ENCODE assay signal across 8 cellular contexts in genomic region chr2:36355890-36356198, GRCh38. TPM values are rescaled to one million over a fixed set of nuclear protein-coding genes. Genes with fewer than 3 reads are reported as not detected.
DNase-seq lines count a peak whose midpoint lies in the region; ATAC-seq, FAIRE-seq and TF ChIP-seq lines count a peak whose summit lies in the region.

No MANE protein-coding gene starts in this region.

- H3K27me3 ChIP-seq in heart right ventricle (peaks cover 0 to 34% (median 0%) of the 10 kb centered on the region in 7 donors), mucosa of rectum (ENCODE audit: control insufficient read depth in 2 of 2, insufficient read depth in 2 of 2, low read length in 2 of 2) (no peaks in the 10 kb centered on the region), aorta (ENCODE audit: control insufficient read depth in 1 of 2, insufficient read depth in 2 of 2, low read length in 1 of 2) (no peaks in the 10 kb centered on the region)

- no peak for FAIRE-seq in urothelium cell line (lab: Jason Lieb, UNC)

- WGBS in heart right ventricle, 2 donors, result 0 to 1% methylated on average over 9 to 34 of the region's 37 CpGs
- WGBS in aorta, 2 donors, result 0 to 1% methylated on average over 6 to 37 of the region's 37 CpGs

- H3K4me3 ChIP-seq in heart right ventricle, result peak overlapping the region; percentile 56 to 95 (median 89)
- peak overlapping the region; percentile 73 to 89 for H3K4me3 ChIP-seq in mucosa of rectum (ENCODE audit: low read length in 2 of 2)
- peak overlapping the region; percentile 92 to 99 for H3K4me3 ChIP-seq in aorta (ENCODE audit: low read length in 2 of 2)

- H3K27ac ChIP-seq in heart right ventricle (peak overlapping the region; percentile 81 to 93 (median 91)), cingulate gyrus (ENCODE audit: low read depth, low read length) (peak overlapping the region; percentile 65), mucosa of rectum (ENCODE audit: low read depth in 2 of 2, low read length in 2 of 2) (peak overlapping the region; percentile 83 to 85), aorta (ENCODE audit: low read depth in 1 of 2, low read length in 2 of 2) (peak overlapping the region; percentile 84 to 88)

- TF ChIP-seq CTCF in heart right ventricle (IDR thresholded peaks at IDR 0.05), result no peak

- ATAC-seq in heart right ventricle (no peak), left cardiac atrium (no peak), aorta (ENCODE audit: low FRiP score) (no peak), HG02852 (IDR thresholded peaks at IDR 0.05; ENCODE audit: unreplicated experiment) (no peak)

- H3K9ac ChIP-seq in mucosa of rectum (ENCODE audit: low read depth in 1 of 2, low read length in 2 of 2), result peak overlapping the region in 1 of 2 donors; percentile 89

- intact Hi-C loops in heart right ventricle (cut with DNase I) (loop anchor here in 9 of 10 donors (1.0 to 10.0 kb wide), 11 partner anchors 56 to 429 kb away; no protein-coding TSS in a partner anchor), left cardiac atrium (cut with DNase I) (loop anchor here (2.0 to 10.0 kb wide), 4 partner anchors 99 to 151 kb away; no protein-coding TSS in a partner anchor), aorta (cut with DNase I) (loop anchor here in 1 of 2 donors (5.0 to 10.0 kb wide), 4 partner anchors 76 to 209 kb away; no protein-coding TSS in a partner anchor)

- H3K9me3 ChIP-seq in heart right ventricle (no peaks in the 10 kb centered on the region), mucosa of rectum (ENCODE audit: control insufficient read depth in 2 of 2, low read length in 2 of 2) (no peaks in the 10 kb centered on the region), aorta (ENCODE audit: control insufficient read depth, low read length) (no peaks in the 10 kb centered on the region)

- H3K36me3 ChIP-seq in heart right ventricle (no peaks in the 10 kb centered on the region), mucosa of rectum (ENCODE audit: control insufficient read depth in 2 of 2, insufficient read depth in 2 of 2, low read length in 2 of 2) (no peaks in the 10 kb centered on the region), aorta (ENCODE audit: control insufficient read depth in 1 of 2, insufficient read depth in 2 of 2, low read length in 1 of 2) (no peaks in the 10 kb centered on the region)

- DNase-seq in heart right ventricle (no peak), left cardiac atrium (no peak), aorta (no peak), urothelium cell line (ENCODE audit: low spot score) (no peak)
- no peak for DNase-seq in stimulated activated CD4-positive, alpha-beta T cell treated with anti-CD3 and anti-CD28 coated beads, Interleukin-4, amount 100 ng/mL, for 4 hours

- H3K4me1 ChIP-seq in heart right ventricle (peaks cover 8 to 60% (median 49%) of the 10 kb centered on the region in 9 donors), mucosa of rectum (ENCODE audit: control insufficient read depth in 2 of 2, insufficient read depth in 2 of 2, low read length in 2 of 2) (peaks cover 21 to 37% of the 10 kb centered on the region in 2 donors), aorta (ENCODE audit: control insufficient read depth in 1 of 2, insufficient read depth in 2 of 2, low read length in 2 of 2) (peaks cover 0 to 4% of the 10 kb centered on the region in 2 donors)

RNA-seq across cellular contexts. Expression of gene CRIM1, which starts 0.3 kb away (rescaled TPM):
- total RNA-seq in heart right ventricle, result 10 to 100 TPM; 35.1 to 83.6 (median 66.5) TPM
- polyA plus RNA-seq in heart right ventricle, result 10 to 100 TPM; 14.1 to 21.4 TPM
- 100 to 1,000 TPM in 1 of 2 donors, 10 to 100 TPM in 1; 29.6 to 101 TPM for total RNA-seq in left cardiac atrium
- 100 to 1,000 TPM; 228 to 727 TPM for total RNA-seq in aorta
- 10 to 100 TPM; 47.3 to 66.2 TPM for polyA plus RNA-seq in aorta
